9 cellular contexts compared by ENCODE assay signal in genomic region chr14:34043627-34044372, GRCh38.
DNase-seq lines count a peak whose midpoint lies in the region; ATAC-seq and TF ChIP-seq lines count a peak whose summit lies in the region.
"Had no signal": no experiment of that assay in that cellular context is flagged by ENCODE, and none has a peak within 500 bp of the region (broad histone marks: within the 10 kb centered on the region; RNA-seq: fewer than 3 reads in every experiment).

No MANE protein-coding gene starts in this region.

- H3K27me3 ChIP-seq in neural progenitor cell: no peaks in the 10 kb centered on the region
- peaks cover 0 to 2% (median 0%) of the 10 kb centered on the region in 45 donors for H3K27me3 ChIP-seq in dorsolateral prefrontal cortex

- no peaks in the 10 kb centered on the region for H3K9me3 ChIP-seq in neural progenitor cell (ENCODE audit: low read depth)
- H3K9me3 ChIP-seq: thoracic aorta had no signal

- H3K27me3 Mint-ChIP-seq in neural progenitor cell (ENCODE audit: insufficient read depth, low read depth): peaks cover 4% of the 10 kb centered on the region

- TF ChIP-seq EP300 in Ishikawa (IDR thresholded peaks at IDR 0.05; ENCODE audit: borderline replicate concordance): no peak

- peak; percentile 86 for DNase-seq in DMS53 (lab: John Stamatoyannopoulos, UW)
- DNase-seq in activated T-helper 1 cell treated with Interleukin-2 at 50 U/mL for 16 hours (ENCODE audit: low read depth): peak; percentile 52
- no peak for DNase-seq in neural progenitor cell (ENCODE audit: low spot score)
- no peak for DNase-seq in Right ventricle myocardium superior
- no peak for DNase-seq in dorsolateral prefrontal cortex
- DNase-seq in NCI-H345 (lab: John Stamatoyannopoulos, UW): no peak

- no peaks in the 10 kb centered on the region for H3K36me3 Mint-ChIP-seq in neural progenitor cell

- no peak for TF ChIP-seq RAD21 in Ishikawa (IDR thresholded peaks at IDR 0.05; ENCODE audit: low read depth)

- no peak overlapping the region for H3K9ac ChIP-seq in neural progenitor cell

- no peak overlapping the region for H3K4me3 Mint-ChIP-seq in neural progenitor cell

- no peaks in the 10 kb centered on the region for H3K36me3 ChIP-seq in neural progenitor cell
- H3K36me3 ChIP-seq: thoracic aorta had no signal

- no peaks in the 10 kb centered on the region for H3K4me1 Mint-ChIP-seq in neural progenitor cell

- H2AFZ ChIP-seq in neural progenitor cell (replicated peaks): peak overlapping the region; percentile 5

- H4K20me1 ChIP-seq in neural progenitor cell (ENCODE audit: low read depth): no peaks in the 10 kb centered on the region

- H3K27ac ChIP-seq in neural progenitor cell (no peak overlapping the region), dorsolateral prefrontal cortex (no peak overlapping the region)
- H3K27ac ChIP-seq: thoracic aorta had no signal

- no peaks in the 10 kb centered on the region for H3F3A ChIP-seq in neural progenitor cell (ENCODE audit: low read depth)

- H3K9me3 Mint-ChIP-seq in neural progenitor cell: no peaks in the 10 kb centered on the region

- ATAC-seq in GM21576 (IDR thresholded peaks at IDR 0.05; ENCODE audit: unreplicated experiment) (peak; percentile 87), Right ventricle myocardium superior (ENCODE audit: poor library complexity) (no peak)

- TF ChIP-seq CTCF in neural progenitor cell (IDR thresholded peaks at IDR 0.05) (no peak), dorsolateral prefrontal cortex (IDR thresholded peaks at IDR 0.05 in 54 of 56, conservative IDR thresholded peaks at IDR 0.05 in 2 of 56; ENCODE audit: low read depth in 1 of 56, partially characterized antibody in 56 of 56) (no peak)

- intact Hi-C loops in Right ventricle myocardium superior (cut with DNase I) (no loop called here), dorsolateral prefrontal cortex (cut with DNase I) (no loop called here)

- no peaks in the 10 kb centered on the region for H3K4me1 ChIP-seq in neural progenitor cell

- H3K79me2 ChIP-seq in neural progenitor cell (ENCODE audit: low read depth): no peaks in the 10 kb centered on the region

- H3K4me3 ChIP-seq in neural progenitor cell (no peak overlapping the region), dorsolateral prefrontal cortex (no peak overlapping the region)
- H3K4me3 ChIP-seq: thoracic aorta had no signal

- no peak overlapping the region for H3K4me2 ChIP-seq in neural progenitor cell

- no peak overlapping the region for H3K27ac Mint-ChIP-seq in neural progenitor cell

TF ChIP-seq in Ishikawa, 13 proteins besides CTCF, POLR2A, EP300 and RAD21:
- TF ChIP-seq CREB1 (IDR thresholded peaks at IDR 0.05; ENCODE audit: low read depth): no peak
- TF ChIP-seq TAF1 (IDR thresholded peaks at IDR 0.05; ENCODE audit: low read depth): no peak
- TF ChIP-seq FOXM1 (IDR thresholded peaks at IDR 0.05; ENCODE audit: borderline replicate concordance, low read depth): no peak
- TF ChIP-seq USF1 (IDR thresholded peaks at IDR 0.05): 0 out of 2 replicates have a peak, but pooled peaks have one; percentile 31
- no peak for TF ChIP-seq NFIC (IDR thresholded peaks at IDR 0.05)
- TF ChIP-seq CEBPB (IDR thresholded peaks at IDR 0.05): no peak
- no peak for TF ChIP-seq TEAD4 (IDR thresholded peaks at IDR 0.05)
- TF ChIP-seq EGR1 (IDR thresholded peaks at IDR 0.05): no peak
- no peak for TF ChIP-seq YY1 (IDR thresholded peaks at IDR 0.05; ENCODE audit: low read depth)
- TF ChIP-seq MAX (IDR thresholded peaks at IDR 0.05): peak; percentile 83

Comparison
In these comparisons a context has a peak if more than half of its experiments do, and no peak if none do; other contexts are left out.
1. DNase-seq: peak in DMS53 (single experiment) and activated T-helper 1 cell treated with Interleukin-2 at 50 U/mL for 16 hours (single experiment); none in neural progenitor cell (single experiment), Right ventricle myocardium superior (single experiment), dorsolateral prefrontal cortex (0 of 10) and NCI-H345 (single experiment).